1 cellular context compared by ENCODE assay signal in the genomic region with DNA sequence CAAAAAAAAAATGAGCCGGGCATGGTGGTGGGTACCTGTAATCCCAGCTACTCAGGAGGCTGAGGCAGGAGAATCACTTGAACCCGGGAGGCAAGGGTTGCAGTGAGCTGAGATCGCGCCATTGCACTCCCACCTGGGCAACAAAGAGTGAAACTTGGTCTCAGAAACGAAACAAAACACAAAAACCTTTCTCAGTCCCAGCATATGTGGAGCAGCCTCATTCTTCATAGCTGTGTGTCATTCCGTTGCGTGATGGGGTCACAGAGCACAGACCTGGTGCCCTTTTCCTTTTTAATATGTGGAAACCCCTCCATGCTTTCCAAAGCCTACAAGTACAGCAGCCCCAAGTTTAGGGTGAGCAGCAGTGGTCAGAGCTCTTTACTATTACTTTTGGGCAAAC.
TF ChIP-seq lines count a peak whose summit lies in the region.

No MANE protein-coding gene starts in this region.

TF ChIP-seq in WTC11, 78 proteins besides CTCF, POLR2A, EP300 and RAD21 (continued from another document):
- TF ChIP-seq, protein P1, sequence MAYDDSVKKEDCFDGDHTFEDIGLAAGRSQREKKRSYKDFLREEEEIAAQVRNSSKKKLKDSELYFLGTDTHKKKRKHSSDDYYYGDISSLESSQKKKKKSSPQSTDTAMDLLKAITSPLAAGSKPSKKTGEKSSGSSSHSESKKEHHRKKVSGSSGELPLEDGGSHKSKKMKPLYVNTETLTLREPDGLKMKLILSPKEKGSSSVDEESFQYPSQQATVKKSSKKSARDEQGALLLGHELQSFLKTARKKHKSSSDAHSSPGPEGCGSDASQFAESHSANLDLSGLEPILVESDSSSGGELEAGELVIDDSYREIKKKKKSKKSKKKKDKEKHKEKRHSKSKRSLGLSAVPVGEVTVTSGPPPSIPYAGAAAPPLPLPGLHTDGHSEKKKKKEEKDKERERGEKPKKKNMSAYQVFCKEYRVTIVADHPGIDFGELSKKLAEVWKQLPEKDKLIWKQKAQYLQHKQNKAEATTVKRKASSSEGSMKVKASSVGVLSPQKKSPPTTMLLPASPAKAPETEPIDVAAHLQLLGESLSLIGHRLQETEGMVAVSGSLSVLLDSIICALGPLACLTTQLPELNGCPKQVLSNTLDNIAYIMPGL (CRISPR knock-in tag; IDR thresholded peaks at IDR 0.05) = no peak
